Comparison of ENCODE assay signal across 8 cellular contexts in the genomic region with DNA sequence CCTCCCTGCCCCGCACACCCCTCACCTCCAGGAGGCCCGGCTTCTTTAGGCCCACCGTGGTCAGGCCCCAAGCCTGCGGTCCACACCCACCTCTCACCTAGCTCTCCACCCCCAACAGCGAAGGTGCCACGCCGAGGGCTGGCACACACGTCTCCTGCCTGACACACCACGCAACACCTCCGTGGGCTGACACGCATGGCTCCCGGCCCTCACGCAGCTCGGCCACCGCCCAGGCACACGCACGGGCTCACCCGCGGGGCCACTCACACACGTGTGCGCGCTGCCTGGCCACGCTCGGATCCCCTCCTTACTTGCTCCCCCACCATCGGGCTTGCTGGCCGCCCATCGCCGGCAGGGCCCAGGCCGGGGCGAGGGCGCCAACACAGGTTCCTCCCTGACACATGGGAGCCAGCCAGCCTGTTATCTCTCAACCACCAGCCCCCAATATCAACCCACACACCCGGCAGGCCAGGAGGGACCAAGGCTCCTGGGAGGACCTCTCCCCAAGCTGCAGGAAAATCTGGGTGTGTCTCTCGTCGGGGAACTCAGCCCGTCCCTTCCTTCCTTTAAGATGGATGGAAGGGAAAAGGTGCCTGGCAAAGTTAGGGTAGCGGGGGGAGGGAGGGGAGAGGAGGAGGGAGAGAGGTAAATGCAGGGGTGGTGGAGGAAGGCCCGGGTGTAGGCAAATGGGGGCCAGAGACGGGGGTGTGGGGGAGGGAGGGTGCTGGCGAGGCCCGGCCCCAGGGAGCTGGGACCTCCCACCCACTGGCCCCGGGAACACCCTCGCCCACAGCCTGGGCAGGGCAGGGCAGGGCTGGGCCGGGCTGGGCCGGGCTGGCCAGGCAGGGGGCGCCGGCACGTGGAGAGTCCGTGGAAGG. TPM values are rescaled to one million over a fixed set of nuclear protein-coding genes. Genes with fewer than 3 reads are reported as not detected.
DNase-seq lines count a peak whose midpoint lies in the region; ATAC-seq and TF ChIP-seq lines count a peak whose summit lies in the region.

No MANE protein-coding gene starts in this region.

- TF ChIP-seq POLR2A in spleen (IDR thresholded peaks at IDR 0.05): peak in 1 of 3 donors; percentile 43

- intact Hi-C loops in spleen (cut with DNase I; ENCODE audit: low total_unique reads): no loop called here

- peak overlapping the region; percentile 96 for H3K27ac ChIP-seq in RWPE1
- H3K27ac ChIP-seq in angular gyrus (ENCODE audit: low read depth, low read length): peak overlapping the region; percentile 72
- H3K27ac ChIP-seq in iPS-18a (ENCODE audit: low read length): no peak overlapping the region
- peak overlapping the region; percentile 92 to 99 (median 98) for H3K27ac ChIP-seq in spleen

- H3K9me3 ChIP-seq in iPS-18a (ENCODE audit: control insufficient read depth, low read depth, low read length) (no peaks in the 10 kb centered on the region), spleen (no peaks in the 10 kb centered on the region)

- H3K36me3 ChIP-seq in iPS-18a (ENCODE audit: control insufficient read depth, low read depth, low read length) (peaks cover 8% of the 10 kb centered on the region), spleen (peaks cover 6 to 34% (median 31%) of the 10 kb centered on the region in 6 donors)

- peak; percentile 45 for ATAC-seq in HG02943 (IDR thresholded peaks at IDR 0.05; ENCODE audit: low read depth, unreplicated experiment)

- TF ChIP-seq CTCF in RWPE1 (conservative IDR thresholded peaks at IDR 0.05; ENCODE audit: low read depth): no peak
- TF ChIP-seq CTCF in spleen (IDR thresholded peaks at IDR 0.05 in 8 of 11, conservative IDR thresholded peaks at IDR 0.05 in 3 of 11): peak in 1 of 11 experiments; percentile 12

- H3K4me3 ChIP-seq in iPS-18a (ENCODE audit: low read length) (peak overlapping the region; percentile 80), spleen (peak overlapping the region; percentile 69 to 96 (median 80))

- 1 to 3% (median 2%) methylated on average over 37 to 48 of the region's 48 CpGs for WGBS in spleen, 5 donors

- POLR2A ChIA-PET in RWPE1 (lab: Yijun Ruan, JAX; ENCODE audit: low non-redundant PET): interaction anchor here (1.2 to 1.4 kb wide), 2 partner anchors 9 to 87 kb away, joined by 5 to 7 read pairs; partner anchors contain the start of genes CDC20 and HYI

- peak overlapping the region; percentile 58 for H3K9ac ChIP-seq in iPS-18a (ENCODE audit: low read length)

- H3K27me3 ChIP-seq in iPS-18a (ENCODE audit: control insufficient read depth, insufficient read depth, low read length) (no peaks in the 10 kb centered on the region), spleen (replicated peaks in 1 of 7) (no peaks in the 10 kb centered on the region)

- CTCF ChIA-PET in RWPE1 (lab: Yijun Ruan, JAX): interaction anchor here (1.0 to 1.7 kb wide), 3 partner anchors 9 to 82 kb away, joined by 3 to 6 read pairs (median 4); partner anchors contain the start of gene C1orf210

- H3K4me1 ChIP-seq in iPS-18a (ENCODE audit: control insufficient read depth, low read depth, low read length) (peaks cover 17% of the 10 kb centered on the region), spleen (peaks cover 16 to 85% (median 39%) of the 10 kb centered on the region in 6 donors)

- DNase-seq in NCI-H82 (lab: John Stamatoyannopoulos, UW): peak; percentile 81
- DNase-seq in NCI-H82 treated with DMSO at 0.1 percent for 48 hours (lab: John Stamatoyannopoulos, UW; ENCODE audit: unreplicated experiment): no peak
- DNase-seq in RWPE1 (ENCODE audit: low spot score): peak; percentile 75
- DNase-seq in spleen: peak; percentile 90
- no peak for DNase-seq in foreskin melanocyte

RNA-seq across cellular contexts. Expression of gene ELOVL1, which starts 0.5 kb away (rescaled TPM):
- 10 to 100 TPM; 42.9 to 78.7 (median 54.1) TPM for total RNA-seq in spleen
- polyA plus RNA-seq in spleen: 10 to 100 TPM; 38.7 to 55.5 (median 43.2) TPM

RNA-seq across cellular contexts. Expression of gene CDC20, which starts 8.5 kb away (rescaled TPM):
- total RNA-seq in spleen: 10 to 100 TPM in 4 of 7 donors, 1 to 10 TPM in 3; 3.8 to 18.4 (median 12.5) TPM
- polyA plus RNA-seq in spleen: 10 to 100 TPM in 1 of 3 donors, 1 to 10 TPM in 2; 2.1 to 25.9 (median 7.0) TPM

RNA-seq across cellular contexts. Expression of gene MED8, which starts 22.3 kb away (rescaled TPM):
- 10 to 100 TPM; 24.8 to 38.3 (median 30.5) TPM for total RNA-seq in spleen
- 10 to 100 TPM; 18.3 to 23.8 (median 22.3) TPM for polyA plus RNA-seq in spleen

RNA-seq across cellular contexts. Expression of gene SZT2, which starts 22.4 kb away (rescaled TPM):
- total RNA-seq in spleen: 100 to 1,000 TPM in 3 of 7 donors, 10 to 100 TPM in 4; 64.7 to 115 (median 75.7) TPM
- 10 to 100 TPM in 2 of 3 donors, 1 to 10 TPM in 1; 9.4 to 35.6 (median 16.7) TPM for polyA plus RNA-seq in spleen

RNA-seq across cellular contexts. Expression of gene MPL, which starts 29.6 kb away (rescaled TPM):
- total RNA-seq in spleen: 1 to 10 TPM in 4 of 7 donors, under 1 TPM in 2, not detected in 1; 0.47 to 2.2 (median 1.3) TPM
- polyA plus RNA-seq in spleen: not detected

Comparison
In these comparisons a context has a peak if more than half of its experiments do, and no peak if none do; other contexts are left out.
1. DNase-seq: peak in NCI-H82 (single experiment), RWPE1 (single experiment) and spleen (single experiment); none in NCI-H82 treated with DMSO at 0.1 percent for 48 hours (single experiment) and foreskin melanocyte (single experiment).